15 cellular contexts compared by ENCODE assay signal in genomic region chr2:19894135-19894792, GRCh38. TPM values are rescaled to one million over a fixed set of nuclear protein-coding genes. Genes with fewer than 3 reads are reported as not detected.
DNase-seq lines count a peak whose midpoint lies in the region; ATAC-seq, FAIRE-seq and TF ChIP-seq lines count a peak whose summit lies in the region.
"Had no signal": no experiment of that assay in that cellular context is flagged by ENCODE, and none has a peak within 500 bp of the region (broad histone marks: within the 10 kb centered on the region; RNA-seq: fewer than 3 reads in every experiment).

No MANE protein-coding gene starts in this region.

- no peaks in the 10 kb centered on the region for H3K27me3 ChIP-seq in trophoblast cell (ENCODE audit: insufficient read depth, low read length)
- no peaks in the 10 kb centered on the region for H3K27me3 ChIP-seq in H9 (ENCODE audit: insufficient read depth, low read length)
- H3K27me3 ChIP-seq: BLaER1 treated with 17β-estradiol and CSF1 and Interleukin-3, amounts not matched to agents 10 nM and 100 nM had no signal

- H3K4ac ChIP-seq in trophoblast cell (ENCODE audit: low read depth, low read length) (no peak overlapping the region), H9 (ENCODE audit: low read depth, low read length) (no peak overlapping the region)

- H2BK20ac ChIP-seq in H9 (ENCODE audit: low read depth, low read length, poor library complexity, severe bottlenecking) = no peak overlapping the region

- H3T11ph ChIP-seq in H9 (ENCODE audit: low read length) = no peak overlapping the region

- no peaks in the 10 kb centered on the region for H3K36me3 ChIP-seq in trophoblast cell (ENCODE audit: control insufficient read depth in 1 of 2, insufficient read depth in 2 of 2, low read length in 2 of 2)
- H3K36me3 ChIP-seq: thoracic aorta had no signal

- no peak for FAIRE-seq in frontal cortex (lab: Jason Lieb, UNC)

- no peaks in the 10 kb centered on the region for H3K79me2 ChIP-seq in trophoblast cell (ENCODE audit: control insufficient read depth, insufficient read depth, low read length, poor library complexity)
- no peaks in the 10 kb centered on the region for H3K79me2 ChIP-seq in H9 (ENCODE audit: insufficient read depth, low read length)

- H4K8ac ChIP-seq in trophoblast cell (ENCODE audit: low read depth, low read length) (no peak overlapping the region), H9 (replicated peaks; ENCODE audit: insufficient read length, low read depth, low read length) (no peak overlapping the region)

- no peak overlapping the region for H4K12ac ChIP-seq in trophoblast cell (ENCODE audit: low read depth, low read length)

- H2BK12ac ChIP-seq in trophoblast cell (ENCODE audit: low read length) (no peak overlapping the region), H9 (ENCODE audit: insufficient read length, low read depth, low read length) (no peak overlapping the region)

- no peaks in the 10 kb centered on the region for H3K9me3 Mint-ChIP-seq in H9

- no peak overlapping the region for H4K91ac ChIP-seq in trophoblast cell (ENCODE audit: low read depth, low read length)
- no peak overlapping the region for H4K91ac ChIP-seq in H9 (ENCODE audit: insufficient read length, low read depth, low read length)

- H2BK120ac ChIP-seq in trophoblast cell (ENCODE audit: insufficient read depth, low read length, poor library complexity) (no peak overlapping the region), H9 (ENCODE audit: low read depth, low read length, poor library complexity, severe bottlenecking) (no peak overlapping the region)

- H3K23me2 ChIP-seq in H9 (ENCODE audit: insufficient read length, low read depth, low read length, poor library complexity, severe bottlenecking) = no peaks in the 10 kb centered on the region

- H4K5ac ChIP-seq in H9 (ENCODE audit: insufficient read length, low read depth, low read length) = no peak overlapping the region

- peaks cover 11 to 12% of the 10 kb centered on the region in 2 experiments for H3K4me1 Mint-ChIP-seq in H9

- DNase-seq in trophoblast cell (no peak), AG08396 (ENCODE audit: low spot score) (no peak), H9 (no peak), frontal cortex (ENCODE audit: low spot score in 2 of 2) (no peak)
- DNase-seq: activated CD8-positive, alpha-beta memory T cell treated with anti-CD3 and anti-CD28 coated beads for 24 hours; GF-D8; hippocampal formation; NCI-H146 had no signal

- H2AFZ ChIP-seq in trophoblast cell (ENCODE audit: insufficient read depth, low read length, poor library complexity) (no peak overlapping the region), H9 (ENCODE audit: low read length) (no peak overlapping the region)

- H3K14ac ChIP-seq in trophoblast cell (ENCODE audit: low read length) (no peak overlapping the region), H9 (ENCODE audit: insufficient read depth, low read length) (no peak overlapping the region)

- H3K9me3 ChIP-seq in trophoblast cell (ENCODE audit: insufficient read depth, low read depth, low read length) (no peaks in the 10 kb centered on the region), H9 (ENCODE audit: control insufficient read depth, low read depth, low read length) (no peaks in the 10 kb centered on the region)
- H3K9me3 ChIP-seq: thoracic aorta had no signal

- H3K23ac ChIP-seq in trophoblast cell (ENCODE audit: low read length) (no peak overlapping the region), H9 (ENCODE audit: insufficient read length, low read depth, low read length) (no peak overlapping the region)

- H3K4me2 ChIP-seq in trophoblast cell (ENCODE audit: low read length) = no peak overlapping the region
- H3K4me2 ChIP-seq in H9 (ENCODE audit: insufficient read depth, insufficient read length, low read length) = no peak overlapping the region

- no peak overlapping the region for H3K56ac ChIP-seq in H9 (ENCODE audit: insufficient read length, low read depth, low read length)

- no peak overlapping the region for H3K27ac ChIP-seq in trophoblast cell (ENCODE audit: low read depth, low read length)
- no peak overlapping the region for H3K27ac ChIP-seq in H9 (ENCODE audit: insufficient read length, low read depth, low read length)
- H3K27ac ChIP-seq: BLaER1 treated with 17β-estradiol and CSF1 and Interleukin-3, amounts not matched to agents 10 nM and 100 nM; thoracic aorta had no signal

- H3K4me1 ChIP-seq in trophoblast cell (ENCODE audit: control insufficient read depth in 1 of 2, insufficient read depth in 2 of 2, low read length in 2 of 2) (peaks cover 2% of the 10 kb centered on the region in 2 experiments), H9 (ENCODE audit: insufficient read depth, low read length) (no peaks in the 10 kb centered on the region)

- H3K4me3 Mint-ChIP-seq in H9 = no peak overlapping the region

- H3K27me3 Mint-ChIP-seq in H9 (ENCODE audit: low read depth) = no peaks in the 10 kb centered on the region

- no peak overlapping the region for H3K4me3 ChIP-seq in trophoblast cell (ENCODE audit: low read depth, low read length)
- H3K4me3 ChIP-seq: BLaER1 treated with 17β-estradiol and CSF1 and Interleukin-3, amounts not matched to agents 10 nM and 100 nM; thoracic aorta had no signal

- WGBS in trophoblast cell (ENCODE audit: extremely low coverage, insufficient coverage, insufficient read length) = no CpG with 5 or more reads among the region's 4 CpGs
- WGBS in H9 (ENCODE audit: extremely low coverage, insufficient read length, low lambda C conversion rate) = no CpG with 5 or more reads among the region's 4 CpGs

- H2AK5ac ChIP-seq in trophoblast cell (ENCODE audit: low read length) (no peak overlapping the region), H9 (ENCODE audit: insufficient read length, low read length) (no peak overlapping the region)

- H2BK5ac ChIP-seq in trophoblast cell (ENCODE audit: low read depth, low read length, poor library complexity) (no peak overlapping the region), H9 (ENCODE audit: insufficient read length, low read length) (no peak overlapping the region)

- H3K9ac ChIP-seq in trophoblast cell (ENCODE audit: low read length) = no peak overlapping the region
- H3K9ac ChIP-seq in H9 (ENCODE audit: extremely low read depth, insufficient read length, low read length) = no peak overlapping the region
- H3K9ac ChIP-seq: BLaER1 treated with 17β-estradiol and CSF1 and Interleukin-3, amounts not matched to agents 10 nM and 100 nM had no signal

- ATAC-seq in GM18502 (IDR thresholded peaks at IDR 0.05; ENCODE audit: poor library complexity, unreplicated experiment) (peak; percentile 19), GM19372 (IDR thresholded peaks at IDR 0.05; ENCODE audit: low read depth, unreplicated experiment) (peak; percentile 12), HG02678 (IDR thresholded peaks at IDR 0.05; ENCODE audit: unreplicated experiment) (peak; percentile 18), HG03565 (IDR thresholded peaks at IDR 0.05; ENCODE audit: unreplicated experiment) (peak; percentile 11)
- ATAC-seq: SK-N-SH treated with all-trans-retinoic acid at 6 μM for 48 hours had no signal

- H4K20me1 ChIP-seq in H9 (ENCODE audit: control insufficient read depth, insufficient read depth, insufficient read length) = no peaks in the 10 kb centered on the region

- H3K18ac ChIP-seq in trophoblast cell (ENCODE audit: low read length) (no peak overlapping the region), H9 (ENCODE audit: insufficient read length, low read depth, low read length) (no peak overlapping the region)

- H3K27ac Mint-ChIP-seq in H9 = no peak overlapping the region; a peak in 1 of 7 replicates

- no peaks in the 10 kb centered on the region for H3K79me1 ChIP-seq in trophoblast cell (ENCODE audit: low read length)
- H3K79me1 ChIP-seq in H9 (ENCODE audit: insufficient read depth, low read depth, low read length, poor library complexity, severe bottlenecking) = peaks cover 6% of the 10 kb centered on the region

- H3K36me3 Mint-ChIP-seq in H9 (ENCODE audit: insufficient read depth in 1 of 3, low read depth in 3 of 3) = no peaks in the 10 kb centered on the region; a peak in 1 of 7 replicates

- H2BK15ac ChIP-seq in H9 (ENCODE audit: low read depth, low read length) = no peak overlapping the region

- TF ChIP-seq CTCF in H9 (conservative IDR thresholded peaks at IDR 0.05) = no peak

RNA-seq across cellular contexts. Expression of gene TTC32, which starts 7.5 kb away (rescaled TPM):
- polyA plus RNA-seq in trophoblast cell (2013) = 6.6 and 8.6 TPM in 2 replicates
- 8.9 and 9.9 TPM in 2 replicates for total RNA-seq in H9 (2021)
- 10.6 TPM for total RNA-seq in frontal cortex
